Comparison of ENCODE assay signal across 31 cellular contexts in genomic region chr20:34088871-34089479, GRCh38. TPM values are rescaled to one million over a fixed set of nuclear protein-coding genes. Genes with fewer than 3 reads are reported as not detected.
A peak's percentile ranks its signal among the peaks of the same experiment; 100 is the strongest.
DNase-seq lines count a peak whose midpoint lies in the region; ATAC-seq, FAIRE-seq and TF ChIP-seq lines count a peak whose summit lies in the region.
"Had no signal": no experiment of that assay in that cellular context is flagged by ENCODE, and none has a peak within 500 bp of the region (broad histone marks: within the 10 kb centered on the region; RNA-seq: fewer than 3 reads in every experiment).

No MANE protein-coding gene starts in this region.

- H2AFZ ChIP-seq in H9 (ENCODE audit: low read length) (no peak overlapping the region), K562 (ENCODE audit: low read depth, low read length) (no peak overlapping the region)

- no peaks in the 10 kb centered on the region for H3K9me1 ChIP-seq in K562 (ENCODE audit: control insufficient read depth, insufficient read depth, low read length)

- H3T11ph ChIP-seq in H9 (ENCODE audit: low read length): no peak overlapping the region

- H3K36me3 Mint-ChIP-seq in activated naive CD8-positive, alpha-beta T cell: peaks cover 7% of the 10 kb centered on the region
- peaks cover 73% of the 10 kb centered on the region for H3K36me3 Mint-ChIP-seq in activated naive CD8-positive, alpha-beta T cell treated with anti-CD3 and anti-CD28 coated beads, Interleukin-2, amount 50 U/mL, for 24 hours (ENCODE audit: low read depth)
- H3K36me3 Mint-ChIP-seq in H9 (ENCODE audit: insufficient read depth in 1 of 3, low read depth in 3 of 3) (peaks cover 39 to 81% (median 57%) of the 10 kb centered on the region in 3 experiments), progenitor cell of endocrine pancreas (ENCODE audit: insufficient read depth) (peaks cover 62% of the 10 kb centered on the region)

- FAIRE-seq in K562 (lab: Jason Lieb, UNC): no peak
- FAIRE-seq: GM12892, small intestine had no signal

- H3K14ac ChIP-seq in H9 (ENCODE audit: insufficient read depth, low read length): no peak overlapping the region

- no peak overlapping the region for H4K5ac ChIP-seq in H9 (ENCODE audit: insufficient read length, low read depth, low read length)

- H3K18ac ChIP-seq in H9 (ENCODE audit: insufficient read length, low read depth, low read length): no peak overlapping the region

- H3K27ac ChIP-seq in H9 (ENCODE audit: insufficient read length, low read depth, low read length): no peak overlapping the region
- no peak overlapping the region; the same call in 2 of the 3 replicates for H3K27ac ChIP-seq in K562 (ENCODE audit: extremely low read depth, low read depth, low read length)
- no peak overlapping the region for H3K27ac ChIP-seq in prostate gland
- H3K27ac ChIP-seq: HL-60, lower lobe of right lung, ovary, Peyer's patch, tibial nerve, WERI-Rb-1 had no signal

- no peak overlapping the region for H2BK120ac ChIP-seq in H9 (ENCODE audit: low read depth, low read length, poor library complexity, severe bottlenecking)

- H3K4ac ChIP-seq in H9 (ENCODE audit: low read depth, low read length): no peak overlapping the region

- BruUV-seq in K562 (replicated peaks; lab: Mats Ljungman, UMichigan): no TSS peak

- no peak for ATAC-seq in activated naive CD8-positive, alpha-beta T cell treated with anti-CD3 and anti-CD28 coated beads, Interleukin-2, amount 50 U/mL, for 24 hours
- no peak for ATAC-seq in K562

- in situ Hi-C loops in K562 (cut with MboI): no loop called here

- H3K4me1 Mint-ChIP-seq in activated naive CD8-positive, alpha-beta T cell (ENCODE audit: low read depth): peaks cover 22% of the 10 kb centered on the region
- H3K4me1 Mint-ChIP-seq in activated naive CD8-positive, alpha-beta T cell treated with anti-CD3 and anti-CD28 coated beads, Interleukin-2, amount 50 U/mL, for 24 hours: peaks cover 2% of the 10 kb centered on the region
- H3K4me1 Mint-ChIP-seq in H9: no peaks in the 10 kb centered on the region
- H3K4me1 Mint-ChIP-seq in progenitor cell of endocrine pancreas (ENCODE audit: low read depth): no peaks in the 10 kb centered on the region

- WGBS in H9 (ENCODE audit: extremely low coverage, insufficient read length, low lambda C conversion rate): no CpG with 5 or more reads among the region's 11 CpGs
- 89% methylated on average over 9 of the region's 11 CpGs for WGBS in K562 (ENCODE audit: insufficient coverage, low coverage, missing lambda C conversion rate)
- WGBS in prostate gland: 79% methylated on average over 11 of the region's 11 CpGs

- CTCF ChIA-PET in K562 (lab: Yijun Ruan, JAX; ENCODE audit: low intra/inter-chr PET ratio): no interaction called here

- TF ChIP-seq RAD21 in K562 (CRISPR knock-in tag; conservative IDR thresholded peaks at IDR 0.05 in 1 of 2, IDR thresholded peaks at IDR 0.05 in 1 of 2): no peak

- H3K4me3 Mint-ChIP-seq in activated naive CD8-positive, alpha-beta T cell: no peak overlapping the region
- no peak overlapping the region for H3K4me3 Mint-ChIP-seq in activated naive CD8-positive, alpha-beta T cell treated with anti-CD3 and anti-CD28 coated beads, Interleukin-2, amount 50 U/mL, for 24 hours
- no peak overlapping the region for H3K4me3 Mint-ChIP-seq in H9
- H3K4me3 Mint-ChIP-seq in progenitor cell of endocrine pancreas (ENCODE audit: low read depth): no peak overlapping the region
- H3K4me3 Mint-ChIP-seq: activated naive CD4-positive, alpha-beta T cell treated with anti-CD3 and anti-CD28 coated beads for 36 hours; nephron had no signal

- POLR2A ChIA-PET in K562 (lab: Yijun Ruan, JAX): interaction anchor here (0.7 to 4.2 kb wide), 5 partner anchors 10 to 55 kb away, joined by 3 to 17 read pairs (median 4); no protein-coding TSS in a partner anchor

- no peak overlapping the region for H4K91ac ChIP-seq in H9 (ENCODE audit: insufficient read length, low read depth, low read length)

- H4K20me1 ChIP-seq in H9 (ENCODE audit: control insufficient read depth, insufficient read depth, insufficient read length) (no peaks in the 10 kb centered on the region), K562 (replicated peaks; ENCODE audit: control insufficient read depth, insufficient read depth, low read length) (peaks cover 21% of the 10 kb centered on the region; the same call in 1 of the 2 replicates)

- H3K27me3 ChIP-seq in H9 (ENCODE audit: insufficient read depth, low read length) (no peaks in the 10 kb centered on the region), K562 (ENCODE audit: control insufficient read depth in 2 of 2, insufficient read depth in 2 of 2, low read length in 2 of 2) (no peaks in the 10 kb centered on the region), prostate gland (replicated peaks; ENCODE audit: insufficient read depth) (no peaks in the 10 kb centered on the region)
- H3K27me3 ChIP-seq: dorsolateral prefrontal cortex, ovary, Peyer's patch, tibial nerve had no signal

- H2BK5ac ChIP-seq in H9 (ENCODE audit: insufficient read length, low read length): no peak overlapping the region

- intact Hi-C loops in K562 (cut with micrococcal nuclease): no loop called here
- intact Hi-C loops in prostate gland (cut with DNase I): no loop called here

- H3K79me1 ChIP-seq in H9 (ENCODE audit: insufficient read depth, low read depth, low read length, poor library complexity, severe bottlenecking): no peaks in the 10 kb centered on the region

- H3K23ac ChIP-seq in H9 (ENCODE audit: insufficient read length, low read depth, low read length): no peak overlapping the region

- H3K4me1 ChIP-seq in H9 (ENCODE audit: insufficient read depth, low read length): no peaks in the 10 kb centered on the region
- peaks cover 20 to 25% of the 10 kb centered on the region in 2 experiments for H3K4me1 ChIP-seq in K562 (replicated peaks in 1 of 2; ENCODE audit: control insufficient read depth in 2 of 2, insufficient read depth in 2 of 2, low read length in 2 of 2)
- peaks cover 4% of the 10 kb centered on the region for H3K4me1 ChIP-seq in prostate gland (replicated peaks)
- H3K4me1 ChIP-seq: Peyer's patch had no signal

- no peaks in the 10 kb centered on the region for H3K79me2 ChIP-seq in H9 (ENCODE audit: insufficient read depth, low read length)
- H3K79me2 ChIP-seq in K562 (ENCODE audit: control insufficient read depth, insufficient read depth, low read length): peaks cover 38% of the 10 kb centered on the region

- no peak overlapping the region for H3K56ac ChIP-seq in H9 (ENCODE audit: insufficient read length, low read depth, low read length)

- H3K23me2 ChIP-seq in H9 (ENCODE audit: insufficient read length, low read depth, low read length, poor library complexity, severe bottlenecking): no peaks in the 10 kb centered on the region

- TF ChIP-seq POLR2A in K562 (conservative IDR thresholded peaks at IDR 0.05) (peak; percentile 33; the same call in 1 of the 2 replicates), prostate gland (IDR thresholded peaks at IDR 0.05) (no peak)

- peaks cover 81% of the 10 kb centered on the region for H3K36me3 ChIP-seq in K562 (ENCODE audit: control insufficient read depth, insufficient read depth, low read length)
- H3K36me3 ChIP-seq in prostate gland: peaks cover 0 to 2% of the 10 kb centered on the region in 2 donors
- H3K36me3 ChIP-seq: ovary had no signal

- DNase-seq in activated naive CD8-positive, alpha-beta T cell treated with anti-CD3 and anti-CD28 coated beads, Interleukin-2, amount 50 U/mL, for 24 hours: no peak
- DNase-seq in H9 (no peak), K562 (ENCODE audit: extremely low read depth in 1 of 4, low spot score in 3 of 4) (no peak), progenitor cell of endocrine pancreas (ENCODE audit: low spot score, unreplicated experiment) (no peak), activated gamma-delta T cell treated with Interleukin-2 at 50 U/mL for 16 hours (no peak), prostate gland (ENCODE audit: low spot score) (no peak), UCSD-AML1 (lab: John Stamatoyannopoulos, UW; ENCODE audit: unreplicated experiment) (no peak)
- DNase-seq: activated CD4-positive, alpha-beta T cell treated with anti-CD3 and anti-CD28 coated beads for 48 hours; activated naive CD4-positive, alpha-beta T cell treated with anti-CD3 and anti-CD28 coated beads for 36 hours; activated T-cell treated with anti-CD3 and anti-CD28 coated beads, Interleukin-2, amount 50 U/mL, for 48 hours; amygdala; dorsolateral prefrontal cortex; foreskin melanocyte; H7; Karpas-422; kidney glomerular epithelial cell; lower lobe of right lung; NCI-H1417; NCI-H774; ovary; Peyer's patch; SHP77 treated with DMSO at 0.1 percent for 48 hours; small intestine; stimulated activated naive CD8-positive, alpha-beta T cell treated with anti-CD3 and anti-CD28 coated beads, Interleukin-15, Interleukin-2, amounts not matched to agents 100 U/mL and 50 U/mL, for 24 hours; T-helper 9 cell; WERI-Rb-1 had no signal

- H3K27me3 Mint-ChIP-seq in activated naive CD8-positive, alpha-beta T cell: no peaks in the 10 kb centered on the region
- H3K27me3 Mint-ChIP-seq in activated naive CD8-positive, alpha-beta T cell treated with anti-CD3 and anti-CD28 coated beads, Interleukin-2, amount 50 U/mL, for 24 hours: no peaks in the 10 kb centered on the region
- H3K27me3 Mint-ChIP-seq in H9 (ENCODE audit: low read depth) (no peaks in the 10 kb centered on the region), progenitor cell of endocrine pancreas (no peaks in the 10 kb centered on the region)

- no peak overlapping the region for H4K8ac ChIP-seq in H9 (replicated peaks; ENCODE audit: insufficient read length, low read depth, low read length)

- no peak for TF ChIP-seq CTCF in H9 (conservative IDR thresholded peaks at IDR 0.05)
- no peak for TF ChIP-seq CTCF in K562 (IDR thresholded peaks at IDR 0.05 in 2 of 3, conservative IDR thresholded peaks at IDR 0.05 in 1 of 3; ENCODE audit: insufficient read depth in 2 of 3, low read depth in 1 of 3, low read length in 3 of 3)
- TF ChIP-seq CTCF in progenitor cell of endocrine pancreas (IDR thresholded peaks at IDR 0.05; ENCODE audit: unreplicated experiment): no peak
- TF ChIP-seq CTCF in prostate gland (IDR thresholded peaks at IDR 0.05): no peak

- TF ChIP-seq EP300 in K562 (IDR thresholded peaks at IDR 0.05; ENCODE audit: low read length): no peak

- no peak overlapping the region for H2BK12ac ChIP-seq in H9 (ENCODE audit: insufficient read length, low read depth, low read length)

- no peak overlapping the region for H3K4me3 ChIP-seq in K562
- no peak overlapping the region for H3K4me3 ChIP-seq in prostate gland
- H3K4me3 ChIP-seq: dorsolateral prefrontal cortex, lower lobe of right lung, ovary, Peyer's patch, tibial nerve had no signal

- H3K27ac Mint-ChIP-seq in activated naive CD8-positive, alpha-beta T cell: peak overlapping the region; percentile 80
- H3K27ac Mint-ChIP-seq in activated naive CD8-positive, alpha-beta T cell treated with anti-CD3 and anti-CD28 coated beads, Interleukin-2, amount 50 U/mL, for 24 hours: no peak overlapping the region
- H3K27ac Mint-ChIP-seq in H9 (peak overlapping the region in 2 of 3 experiments; percentile 5 to 37; a peak in 3 of 7 replicates), progenitor cell of endocrine pancreas (peak overlapping the region; percentile 25)

- H3K9me3 Mint-ChIP-seq in activated naive CD8-positive, alpha-beta T cell (ENCODE audit: low read depth): no peaks in the 10 kb centered on the region
- H3K9me3 Mint-ChIP-seq in activated naive CD8-positive, alpha-beta T cell treated with anti-CD3 and anti-CD28 coated beads, Interleukin-2, amount 50 U/mL, for 24 hours: no peaks in the 10 kb centered on the region
- H3K9me3 Mint-ChIP-seq in H9: no peaks in the 10 kb centered on the region
- H3K9me3 Mint-ChIP-seq in progenitor cell of endocrine pancreas (ENCODE audit: low read depth): no peaks in the 10 kb centered on the region
- H3K9me3 Mint-ChIP-seq: activated naive CD4-positive, alpha-beta T cell treated with anti-CD3 and anti-CD28 coated beads for 36 hours; nephron had no signal

- H3K9me3 ChIP-seq in H9 (ENCODE audit: control insufficient read depth, low read depth, low read length) (no peaks in the 10 kb centered on the region), K562 (replicated peaks; ENCODE audit: control insufficient read depth, insufficient read depth, low read depth, low read length) (no peaks in the 10 kb centered on the region), prostate gland (no peaks in the 10 kb centered on the region)
- H3K9me3 ChIP-seq: lower lobe of right lung, ovary, Peyer's patch, tibial nerve had no signal

- no peak overlapping the region for H2BK20ac ChIP-seq in H9 (ENCODE audit: low read depth, low read length, poor library complexity, severe bottlenecking)

- H2BK15ac ChIP-seq in H9 (ENCODE audit: low read depth, low read length): no peak overlapping the region

- H2AK5ac ChIP-seq in H9 (ENCODE audit: insufficient read length, low read length): no peak overlapping the region

- H3K9ac ChIP-seq in H9 (ENCODE audit: extremely low read depth, insufficient read length, low read length) (no peak overlapping the region), K562 (ENCODE audit: insufficient read depth in 1 of 2, low read depth in 2 of 2, low read length in 2 of 2) (no peak overlapping the region)

- H3K4me2 ChIP-seq in H9 (ENCODE audit: insufficient read depth, insufficient read length, low read length) (no peak overlapping the region), K562 (ENCODE audit: insufficient read depth, low read length) (no peak overlapping the region)

RNA-seq across cellular contexts. Expression of gene EIF2S2, which starts 23.1 kb away (rescaled TPM):
- total RNA-seq in H9 (2021) (188 and 189 TPM in 2 replicates), K562 (2014; rRNA removed) (120 and 135 TPM in 2 replicates), K562 (2014; rRNA removed; fragmentation: Illumina TruSeq; extraction: Trizol) (192 and 237 TPM in 2 replicates), K562 (2015; rRNA removed; fragmentation: Illumina TruSeq; extraction: Trizol) (154 and 159 TPM in 2 replicates), K562 (2021) (114 and 118 TPM in 2 replicates), progenitor cell of endocrine pancreas (84.0 and 89.9 TPM in 2 replicates), prostate gland (10 to 100 TPM; 32.7 to 41.0 TPM)
- 24.4 and 38.1 TPM in 2 replicates for total RNA-seq in K562 (2011; cell fraction: chromatin; rRNA removed; ENCODE audit: low replicate concordance)
- total RNA-seq in K562 (2011; cell fraction: nucleolus; rRNA removed): 19.0 and 21.1 TPM in 2 replicates
- 32.6 and 47.0 TPM in 2 replicates for total RNA-seq in K562 (2011; cell fraction: nucleoplasm; rRNA removed)
- polyA plus RNA-seq in K562 (2011; rRNA removed) (141 and 164 TPM in 2 replicates), K562 (2014; fragmentation: Illumina TruSeq; extraction: Trizol) (210 and 220 TPM in 2 replicates), K562 (2014; fragmentation: Nextera tagmentation; extraction: Ambion mirVana) (10 to 100 TPM; 79.7 to 92.3 TPM), K562 (2014; rRNA removed) (139 and 154 TPM in 2 replicates)
- 42.3 and 74.8 TPM in 2 replicates for polyA plus RNA-seq in K562 (2011; cell fraction: cytosol; rRNA removed)
- polyA plus RNA-seq in K562 (2011; cell fraction: nucleus; rRNA removed): 27.0 and 49.4 TPM in 2 replicates
- polyA plus RNA-seq in K562 (2012): 110 and 156 TPM in 2 replicates
- 73.8 and 89.8 TPM in 2 replicates for polyA minus RNA-seq in K562 (2011; rRNA and poly(A)+ RNA removed)
- 30.5 and 32.7 TPM in 2 replicates for polyA minus RNA-seq in K562 (2011; cell fraction: cytosol; rRNA and poly(A)+ RNA removed)
- polyA minus RNA-seq in K562 (2011; cell fraction: nucleus; rRNA and poly(A)+ RNA removed): 9.8 and 24.8 TPM in 2 replicates
